ENCODE assay signal across 2 cellular contexts in genomic region chr14:101228949-101229541, GRCh38.
TF ChIP-seq lines count a peak whose summit lies in the region.

No MANE protein-coding gene starts in this region.

TF ChIP-seq in HCT116, 20 proteins besides CTCF, POLR2A, EP300 and RAD21 (continued from another document):
- no peak for TF ChIP-seq REST (IDR thresholded peaks at IDR 0.05; ENCODE audit: low read depth)
- no peak for TF ChIP-seq EZH2phosphoT487 (IDR thresholded peaks at IDR 0.05; ENCODE audit: borderline replicate concordance)
- TF ChIP-seq EZH2 (IDR thresholded peaks at IDR 0.05), result no peak
- TF ChIP-seq, protein P1, sequence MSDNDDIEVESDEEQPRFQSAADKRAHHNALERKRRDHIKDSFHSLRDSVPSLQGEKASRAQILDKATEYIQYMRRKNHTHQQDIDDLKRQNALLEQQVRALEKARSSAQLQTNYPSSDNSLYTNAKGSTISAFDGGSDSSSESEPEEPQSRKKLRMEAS (IDR thresholded peaks at IDR 0.05), result no peak
- TF ChIP-seq CEBPB (IDR thresholded peaks at IDR 0.05; ENCODE audit: low read depth), result no peak
- TF ChIP-seq ZNF274 (IDR thresholded peaks at IDR 0.05; ENCODE audit: low read depth, low read length), result no peak

TF ChIP-seq in WTC11, 78 proteins besides CTCF, POLR2A, EP300 and RAD21 (continued from another document):
- TF ChIP-seq, protein P2, sequence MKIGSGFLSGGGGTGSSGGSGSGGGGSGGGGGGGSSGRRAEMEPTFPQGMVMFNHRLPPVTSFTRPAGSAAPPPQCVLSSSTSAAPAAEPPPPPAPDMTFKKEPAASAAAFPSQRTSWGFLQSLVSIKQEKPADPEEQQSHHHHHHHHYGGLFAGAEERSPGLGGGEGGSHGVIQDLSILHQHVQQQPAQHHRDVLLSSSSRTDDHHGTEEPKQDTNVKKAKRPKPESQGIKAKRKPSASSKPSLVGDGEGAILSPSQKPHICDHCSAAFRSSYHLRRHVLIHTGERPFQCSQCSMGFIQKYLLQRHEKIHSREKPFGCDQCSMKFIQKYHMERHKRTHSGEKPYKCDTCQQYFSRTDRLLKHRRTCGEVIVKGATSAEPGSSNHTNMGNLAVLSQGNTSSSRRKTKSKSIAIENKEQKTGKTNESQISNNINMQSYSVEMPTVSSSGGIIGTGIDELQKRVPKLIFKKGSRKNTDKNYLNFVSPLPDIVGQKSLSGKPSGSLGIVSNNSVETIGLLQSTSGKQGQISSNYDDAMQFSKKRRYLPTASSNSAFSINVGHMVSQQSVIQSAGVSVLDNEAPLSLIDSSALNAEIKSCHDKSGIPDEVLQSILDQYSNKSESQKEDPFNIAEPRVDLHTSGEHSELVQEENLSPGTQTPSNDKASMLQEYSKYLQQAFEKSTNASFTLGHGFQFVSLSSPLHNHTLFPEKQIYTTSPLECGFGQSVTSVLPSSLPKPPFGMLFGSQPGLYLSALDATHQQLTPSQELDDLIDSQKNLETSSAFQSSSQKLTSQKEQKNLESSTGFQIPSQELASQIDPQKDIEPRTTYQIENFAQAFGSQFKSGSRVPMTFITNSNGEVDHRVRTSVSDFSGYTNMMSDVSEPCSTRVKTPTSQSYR (CRISPR knock-in tag; IDR thresholded peaks at IDR 0.05), result no peak
- TF ChIP-seq SOX15 (CRISPR knock-in tag; IDR thresholded peaks at IDR 0.05) (no peak), JUN (CRISPR knock-in tag; IDR thresholded peaks at IDR 0.05) (no peak)
- TF ChIP-seq, protein P3, sequence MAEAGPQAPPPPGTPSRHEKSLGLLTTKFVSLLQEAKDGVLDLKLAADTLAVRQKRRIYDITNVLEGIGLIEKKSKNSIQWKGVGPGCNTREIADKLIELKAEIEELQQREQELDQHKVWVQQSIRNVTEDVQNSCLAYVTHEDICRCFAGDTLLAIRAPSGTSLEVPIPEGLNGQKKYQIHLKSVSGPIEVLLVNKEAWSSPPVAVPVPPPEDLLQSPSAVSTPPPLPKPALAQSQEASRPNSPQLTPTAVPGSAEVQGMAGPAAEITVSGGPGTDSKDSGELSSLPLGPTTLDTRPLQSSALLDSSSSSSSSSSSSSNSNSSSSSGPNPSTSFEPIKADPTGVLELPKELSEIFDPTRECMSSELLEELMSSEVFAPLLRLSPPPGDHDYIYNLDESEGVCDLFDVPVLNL (CRISPR knock-in tag; IDR thresholded peaks at IDR 0.05; ENCODE audit: borderline replicate concordance, low read depth), result no peak
